Comparison of ENCODE assay signal across 1 cellular context in genomic region chr22:40728731-40729189, GRCh38.
TF ChIP-seq lines count a peak whose summit lies in the region.

No MANE protein-coding gene starts in this region.

TF ChIP-seq in HepG2, 621 proteins besides CTCF, POLR2A, EP300 and RAD21 (continued from another document):
- TF ChIP-seq ATF1 (CRISPR knock-in tag; IDR thresholded peaks at IDR 0.05): no peak
- TF ChIP-seq ZNF101 (CRISPR knock-in tag; IDR thresholded peaks at IDR 0.05; ENCODE audit: borderline replicate concordance, low read depth): no peak
- no peak for TF ChIP-seq ESRRA (CRISPR knock-in tag; IDR thresholded peaks at IDR 0.05; ENCODE audit: low read depth)
- TF ChIP-seq ZNF441 (CRISPR knock-in tag; IDR thresholded peaks at IDR 0.05; ENCODE audit: borderline replicate concordance): no peak
- no peak for TF ChIP-seq GTF3A (CRISPR knock-in tag; conservative IDR thresholded peaks at IDR 0.05)
- no peak for TF ChIP-seq CEBPG (CRISPR knock-in tag; IDR thresholded peaks at IDR 0.05)
- TF ChIP-seq BORCS8-MEF2B (CRISPR knock-in tag; IDR thresholded peaks at IDR 0.05): no peak
- TF ChIP-seq ZNF75D (CRISPR knock-in tag; IDR thresholded peaks at IDR 0.05; ENCODE audit: borderline replicate concordance): no peak
- TF ChIP-seq RFX5 (IDR thresholded peaks at IDR 0.05; ENCODE audit: low read depth, low read length): no peak
TF ChIP-seq in HepG2: peak in this region for 0.
